In the genomic region with DNA sequence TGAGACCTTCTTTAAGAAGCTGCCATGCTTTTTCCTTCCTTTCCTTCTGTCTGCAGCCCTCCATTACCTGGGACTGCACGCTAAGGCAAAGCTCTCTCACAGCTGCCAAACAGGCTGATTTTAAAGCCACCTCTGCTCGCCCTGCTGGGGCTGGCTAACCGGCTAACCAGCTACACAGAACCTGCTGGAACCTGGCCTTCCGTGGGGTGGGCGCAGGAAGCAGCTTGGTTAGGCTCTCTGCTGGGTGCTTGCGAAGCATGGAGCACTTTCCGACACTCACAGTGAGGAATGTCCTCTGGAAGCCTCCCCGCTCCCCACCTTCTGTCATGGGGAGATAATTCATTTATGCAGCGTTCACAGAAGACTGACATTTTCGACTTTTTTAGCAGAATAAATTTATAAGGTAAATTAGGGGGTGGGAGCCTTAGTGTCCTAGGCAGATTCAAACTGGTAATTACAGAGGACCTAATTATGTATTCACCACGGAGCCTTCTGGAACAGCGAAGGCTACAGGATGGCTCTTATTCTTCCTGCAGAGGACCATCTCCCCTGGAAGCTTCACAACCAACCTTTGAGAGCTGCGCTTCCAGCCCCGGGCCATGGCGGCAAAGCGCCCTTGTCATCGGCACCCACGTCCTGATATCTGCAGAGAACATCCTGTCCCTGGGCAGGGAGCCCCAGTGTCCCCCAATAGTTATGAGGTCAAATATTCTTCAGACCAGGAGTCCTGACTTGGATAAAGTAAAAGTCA, we compare ENCODE assay signal across 1 cellular context.
TF ChIP-seq lines count a peak whose summit lies in the region.

No MANE protein-coding gene starts in this region.

TF ChIP-seq in GM23338, 12 proteins besides CTCF, POLR2A, EP300 and RAD21 (continued from another document):
- TF ChIP-seq ZNF462 (CRISPR knock-in tag; IDR thresholded peaks at IDR 0.05), result no peak
- TF ChIP-seq JUNB (IDR thresholded peaks at IDR 0.05; ENCODE audit: unreplicated experiment), result no peak
- TF ChIP-seq, protein P1, sequence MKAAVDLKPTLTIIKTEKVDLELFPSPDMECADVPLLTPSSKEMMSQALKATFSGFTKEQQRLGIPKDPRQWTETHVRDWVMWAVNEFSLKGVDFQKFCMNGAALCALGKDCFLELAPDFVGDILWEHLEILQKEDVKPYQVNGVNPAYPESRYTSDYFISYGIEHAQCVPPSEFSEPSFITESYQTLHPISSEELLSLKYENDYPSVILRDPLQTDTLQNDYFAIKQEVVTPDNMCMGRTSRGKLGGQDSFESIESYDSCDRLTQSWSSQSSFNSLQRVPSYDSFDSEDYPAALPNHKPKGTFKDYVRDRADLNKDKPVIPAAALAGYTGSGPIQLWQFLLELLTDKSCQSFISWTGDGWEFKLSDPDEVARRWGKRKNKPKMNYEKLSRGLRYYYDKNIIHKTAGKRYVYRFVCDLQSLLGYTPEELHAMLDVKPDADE (IDR thresholded peaks at IDR 0.05), result no peak
